1 cellular context compared by ENCODE assay signal in the genomic region with DNA sequence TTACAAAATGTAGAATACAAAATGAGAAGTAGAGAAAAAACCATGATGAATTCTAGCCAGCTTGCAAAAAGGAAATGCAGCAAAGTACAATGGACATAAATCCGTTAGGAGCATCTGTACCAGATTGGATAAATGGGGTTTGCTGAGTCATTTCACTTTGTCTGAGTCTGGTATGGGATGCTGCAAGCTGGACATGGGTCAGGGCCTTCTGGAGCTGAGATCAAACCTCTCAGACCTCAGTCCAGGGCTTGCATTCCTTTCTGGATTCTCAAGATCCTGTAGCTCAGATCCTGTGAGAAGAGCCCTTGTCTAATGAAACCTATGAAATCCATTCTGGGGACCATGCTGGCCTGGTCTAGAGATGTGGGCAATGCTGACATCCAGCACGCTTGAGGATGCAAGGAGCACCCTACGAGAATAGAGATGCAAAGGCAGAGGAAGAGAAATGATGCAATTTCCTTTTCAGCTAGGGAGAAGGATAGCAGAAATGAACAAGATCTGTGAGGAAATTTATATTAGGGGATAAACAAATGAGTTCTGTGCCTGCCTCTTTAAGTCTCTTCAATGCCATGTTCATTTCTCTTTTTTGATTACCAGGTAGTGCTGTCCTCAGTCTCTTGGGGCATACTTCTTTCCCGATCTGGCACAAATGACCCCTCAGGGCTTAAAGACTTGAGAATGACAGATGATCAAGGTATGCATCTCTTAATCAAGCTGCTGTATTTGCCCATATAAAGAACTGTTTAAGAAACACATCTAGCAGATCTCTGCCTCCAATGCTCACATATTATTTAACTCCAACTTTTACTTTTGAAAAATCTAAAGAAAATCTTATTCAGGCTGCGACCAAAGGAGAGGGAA.
TF ChIP-seq lines count a peak whose summit lies in the region.

No MANE protein-coding gene starts in this region.

TF ChIP-seq in A549, 52 proteins besides CTCF, POLR2A, EP300 and RAD21:
- peak; percentile 7 for TF ChIP-seq MAFK (IDR thresholded peaks at IDR 0.05; ENCODE audit: partially characterized antibody)
- TF ChIP-seq, protein P1, sequence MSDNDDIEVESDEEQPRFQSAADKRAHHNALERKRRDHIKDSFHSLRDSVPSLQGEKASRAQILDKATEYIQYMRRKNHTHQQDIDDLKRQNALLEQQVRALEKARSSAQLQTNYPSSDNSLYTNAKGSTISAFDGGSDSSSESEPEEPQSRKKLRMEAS (IDR thresholded peaks at IDR 0.05), result no peak
TF ChIP-seq in A549: peak in this region for 1.
